ENCODE assay signal across 8 cellular contexts in the genomic region with DNA sequence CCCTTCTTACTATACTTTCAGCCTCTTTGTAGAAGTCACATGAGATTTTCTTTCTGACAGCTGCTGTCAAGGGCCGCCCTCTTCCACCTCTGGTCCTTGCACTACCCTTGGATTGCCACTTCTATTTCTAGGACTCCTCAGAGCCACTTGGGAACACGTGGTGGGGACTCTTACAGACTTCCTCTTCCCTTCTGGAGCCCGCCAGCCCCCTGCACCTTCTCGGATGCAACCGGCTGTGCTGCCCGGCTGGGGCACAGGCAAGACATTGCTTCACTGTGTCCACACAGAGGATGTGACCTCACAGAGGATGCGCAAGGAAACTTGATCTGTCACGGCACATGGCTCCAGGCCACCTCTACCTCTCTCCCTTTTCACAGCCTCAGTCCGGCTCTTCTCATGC. TPM values are rescaled to one million over a fixed set of nuclear protein-coding genes. Genes with fewer than 3 reads are reported as not detected.
DNase-seq lines count a peak whose midpoint lies in the region; ATAC-seq and TF ChIP-seq lines count a peak whose summit lies in the region.

No MANE protein-coding gene starts in this region.

- ATAC-seq in GM18520 (IDR thresholded peaks at IDR 0.05; ENCODE audit: unreplicated experiment), result no peak
- ATAC-seq in GM19452 (IDR thresholded peaks at IDR 0.05; ENCODE audit: unreplicated experiment), result no peak

- peaks cover 21 to 50% (median 25%) of the 10 kb centered on the region in 4 donors for H3K4me1 ChIP-seq in esophagus muscularis mucosa

- peaks cover 74% of the 10 kb centered on the region for H3K4me1 Mint-ChIP-seq in T-helper 2 cell treated with Interferon-gamma antibody and Interleukin-4, amounts not matched to agents 5 μg/mL and 100 μg/mL, for 36 hours (ENCODE audit: low read depth)

- H3K27ac ChIP-seq in esophagus muscularis mucosa (replicated peaks in 1 of 4), result no peak overlapping the region

- no peak overlapping the region for H3K4me3 ChIP-seq in esophagus muscularis mucosa

- H3K9me3 Mint-ChIP-seq in T-helper 2 cell treated with Interferon-gamma antibody and Interleukin-4, amounts not matched to agents 5 μg/mL and 100 μg/mL, for 36 hours, result no peaks in the 10 kb centered on the region

- H3K27ac Mint-ChIP-seq in T-helper 2 cell treated with Interferon-gamma antibody and Interleukin-4, amounts not matched to agents 5 μg/mL and 100 μg/mL, for 36 hours, result peak overlapping the region; percentile 84

- peaks cover 0 to 24% (median 0%) of the 10 kb centered on the region in 4 donors for H3K27me3 ChIP-seq in esophagus muscularis mucosa

- H3K36me3 ChIP-seq in esophagus muscularis mucosa, result peaks cover 0 to 5% (median 0%) of the 10 kb centered on the region in 4 donors

- TF ChIP-seq EP300 in esophagus muscularis mucosa (IDR thresholded peaks at IDR 0.05), result no peak

- peaks cover 28% of the 10 kb centered on the region for H3K36me3 Mint-ChIP-seq in T-helper 2 cell treated with Interferon-gamma antibody and Interleukin-4, amounts not matched to agents 5 μg/mL and 100 μg/mL, for 36 hours (ENCODE audit: low read depth)

- TF ChIP-seq CTCF in AG09319 (IDR thresholded peaks at IDR 0.05; ENCODE audit: low read depth, low read length) (no peak), esophagus muscularis mucosa (IDR thresholded peaks at IDR 0.05) (no peak)

- intact Hi-C loops in esophagus muscularis mucosa (cut with DNase I), result no loop called here

- H3K9me3 ChIP-seq in esophagus muscularis mucosa, result no peaks in the 10 kb centered on the region

- WGBS in esophagus muscularis mucosa, result 51% methylated on average over 9 of the region's 9 CpGs

- TF ChIP-seq POLR2A in esophagus muscularis mucosa (IDR thresholded peaks at IDR 0.05; ENCODE audit: low read depth), result no peak

- no peaks in the 10 kb centered on the region for H3K27me3 Mint-ChIP-seq in T-helper 2 cell treated with Interferon-gamma antibody and Interleukin-4, amounts not matched to agents 5 μg/mL and 100 μg/mL, for 36 hours (ENCODE audit: low read depth)

- H3K4me3 Mint-ChIP-seq in T-helper 2 cell treated with Interferon-gamma antibody and Interleukin-4, amounts not matched to agents 5 μg/mL and 100 μg/mL, for 36 hours, result peak overlapping the region; percentile 47

- peak; percentile 44 for DNase-seq in AG09319 (ENCODE audit: extremely low read depth, low read depth)
- DNase-seq in GM19238 (ENCODE audit: insufficient read length, low spot score), result peak; percentile 27
- no peak for DNase-seq in T-helper 2 cell treated with Interferon-gamma antibody and Interleukin-4, amounts not matched to agents 5 μg/mL and 100 μg/mL, for 36 hours (ENCODE audit: low spot score)
- DNase-seq in hypothalamus (lab: John Stamatoyannopoulos, UW), result peak in 33 of 51 donors; percentile 13 to 59 (median 29)
- DNase-seq in esophagus muscularis mucosa (ENCODE audit: extremely low spot score), result no peak
- no peak for DNase-seq in NCI-H82 (lab: John Stamatoyannopoulos, UW)

RNA-seq across cellular contexts. Expression of gene IKBKE, which starts 2.4 kb away (rescaled TPM):
- 1 to 10 TPM; 1.4 to 2.5 (median 2.3) TPM for total RNA-seq in esophagus muscularis mucosa

RNA-seq across cellular contexts. Expression of gene RASSF5, which starts 39.4 kb away (rescaled TPM):
- total RNA-seq in esophagus muscularis mucosa, result 10 to 100 TPM in 3 of 4 donors, 1 to 10 TPM in 1; 6.6 to 23.0 (median 10.5) TPM

Comparison
In these comparisons a context has a peak if more than half of its experiments do, and no peak if none do; other contexts are left out.
1. DNase-seq: peak in AG09319 (single experiment), GM19238 (single experiment) and hypothalamus (33 of 51); none in T-helper 2 cell treated with Interferon-gamma antibody and Interleukin-4, amounts not matched to agents 5 μg/mL and 100 μg/mL, for 36 hours (single experiment), esophagus muscularis mucosa (single experiment) and NCI-H82 (single experiment).